8 cellular contexts compared by ENCODE assay signal in genomic region chr19:48836089-48837017, GRCh38. TPM values are rescaled to one million over a fixed set of nuclear protein-coding genes. Genes with fewer than 3 reads are reported as not detected.
DNase-seq lines count a peak whose midpoint lies in the region; ATAC-seq and TF ChIP-seq lines count a peak whose summit lies in the region.

Gene HSD17B14 (minus strand): TSS chr19:48836491. CDS start chr19:48836411, 80 bp downstream.

- DNase-seq in DMS 273 treated with DMSO at 0.1 percent for 48 hours (lab: John Stamatoyannopoulos, UW) (peak; percentile 43), Right ventricle myocardium superior (peak; percentile 47), progenitor cell of endocrine pancreas (ENCODE audit: low spot score, unreplicated experiment) (peak; percentile 33), HUDEP-2 (lab: John Stamatoyannopoulos, UW; ENCODE audit: unreplicated experiment in 76 of 76) (no peak)
- DNase-seq in activated T-helper 1 cell treated with anti-CD3 and anti-CD28 coated beads, Interleukin-12 subunit alpha, Interleukin-12 subunit beta, Interleukin-2, Interleukin-4 antibody, amounts not matched to agents 30 ng/mL and 10 ng/mL and 1 ng/mL, durations not matched to agents 14 hours and 24 hours and 36 hours (ENCODE audit: low spot score): no peak
- DNase-seq in activated CD4-positive, CD25-positive, alpha-beta regulatory T cell treated with anti-CD3 and anti-CD28 coated beads, Interleukin-2, amount 50 U/mL, for 72 hours: no peak

- H3K27me3 Mint-ChIP-seq in activated T-helper 1 cell treated with anti-CD3 and anti-CD28 coated beads, Interleukin-12 subunit alpha, Interleukin-12 subunit beta, Interleukin-2, Interleukin-4 antibody, amounts not matched to agents 30 ng/mL and 10 ng/mL and 1 ng/mL, durations not matched to agents 14 hours and 24 hours and 36 hours (ENCODE audit: insufficient read depth): peaks cover 7% of the 10 kb centered on the region
- no peaks in the 10 kb centered on the region for H3K27me3 Mint-ChIP-seq in progenitor cell of endocrine pancreas

- H3K4me1 Mint-ChIP-seq in activated T-helper 1 cell treated with anti-CD3 and anti-CD28 coated beads, Interleukin-12 subunit alpha, Interleukin-12 subunit beta, Interleukin-2, Interleukin-4 antibody, amounts not matched to agents 30 ng/mL and 10 ng/mL and 1 ng/mL, durations not matched to agents 14 hours and 24 hours and 36 hours (ENCODE audit: low read depth): peaks cover 23% of the 10 kb centered on the region
- H3K4me1 Mint-ChIP-seq in progenitor cell of endocrine pancreas (ENCODE audit: low read depth): peaks cover 15% of the 10 kb centered on the region

- peak; percentile 8 for ATAC-seq in HG03342 (IDR thresholded peaks at IDR 0.05; ENCODE audit: unreplicated experiment)
- peak; percentile 26 for ATAC-seq in Right ventricle myocardium superior (ENCODE audit: poor library complexity)
- ATAC-seq in GM19324 (IDR thresholded peaks at IDR 0.05; ENCODE audit: low FRiP score, unreplicated experiment): no peak

- H3K36me3 Mint-ChIP-seq in activated T-helper 1 cell treated with anti-CD3 and anti-CD28 coated beads, Interleukin-12 subunit alpha, Interleukin-12 subunit beta, Interleukin-2, Interleukin-4 antibody, amounts not matched to agents 30 ng/mL and 10 ng/mL and 1 ng/mL, durations not matched to agents 14 hours and 24 hours and 36 hours (ENCODE audit: low read depth): no peaks in the 10 kb centered on the region
- peaks cover 9% of the 10 kb centered on the region for H3K36me3 Mint-ChIP-seq in progenitor cell of endocrine pancreas (ENCODE audit: insufficient read depth)

- peak within 1 kb of the TSS; percentile 87 for H3K27ac Mint-ChIP-seq in activated T-helper 1 cell treated with anti-CD3 and anti-CD28 coated beads, Interleukin-12 subunit alpha, Interleukin-12 subunit beta, Interleukin-2, Interleukin-4 antibody, amounts not matched to agents 30 ng/mL and 10 ng/mL and 1 ng/mL, durations not matched to agents 14 hours and 24 hours and 36 hours
- H3K27ac Mint-ChIP-seq in progenitor cell of endocrine pancreas: peak within 1 kb of the TSS; percentile 98

- intact Hi-C loops in activated T-helper 1 cell treated with anti-CD3 and anti-CD28 coated beads, Interleukin-12 subunit alpha, Interleukin-12 subunit beta, Interleukin-2, Interleukin-4 antibody, amounts not matched to agents 30 ng/mL and 10 ng/mL and 1 ng/mL, durations not matched to agents 14 hours and 24 hours and 36 hours (cut with micrococcal nuclease): loop anchor here (2.0 kb wide), 1 partner anchor 98 kb away; no protein-coding TSS in a partner anchor
- intact Hi-C loops in Right ventricle myocardium superior (cut with DNase I): loop anchor here (1.0 kb wide), 1 partner anchor 42 kb away; no protein-coding TSS in a partner anchor

- H3K9me3 Mint-ChIP-seq in activated T-helper 1 cell treated with anti-CD3 and anti-CD28 coated beads, Interleukin-12 subunit alpha, Interleukin-12 subunit beta, Interleukin-2, Interleukin-4 antibody, amounts not matched to agents 30 ng/mL and 10 ng/mL and 1 ng/mL, durations not matched to agents 14 hours and 24 hours and 36 hours: no peaks in the 10 kb centered on the region
- no peaks in the 10 kb centered on the region for H3K9me3 Mint-ChIP-seq in progenitor cell of endocrine pancreas (ENCODE audit: low read depth)

- peak; percentile 5 for TF ChIP-seq CTCF in progenitor cell of endocrine pancreas (IDR thresholded peaks at IDR 0.05; ENCODE audit: unreplicated experiment)

- H3K4me3 Mint-ChIP-seq in activated T-helper 1 cell treated with anti-CD3 and anti-CD28 coated beads, Interleukin-12 subunit alpha, Interleukin-12 subunit beta, Interleukin-2, Interleukin-4 antibody, amounts not matched to agents 30 ng/mL and 10 ng/mL and 1 ng/mL, durations not matched to agents 14 hours and 24 hours and 36 hours: peak within 1 kb of the TSS; percentile 84
- H3K4me3 Mint-ChIP-seq in progenitor cell of endocrine pancreas (ENCODE audit: low read depth): peak within 1 kb of the TSS; percentile 84

RNA-seq across cellular contexts. Expression of gene HSD17B14, which starts in this region (rescaled TPM):
- total RNA-seq in activated T-helper 1 cell treated with anti-CD3 and anti-CD28 coated beads, Interleukin-12 subunit alpha, Interleukin-12 subunit beta, Interleukin-2, Interleukin-4 antibody, amounts not matched to agents 30 ng/mL and 10 ng/mL and 1 ng/mL, durations not matched to agents 14 hours and 24 hours and 36 hours: 0.57 and 0.64 TPM in 2 replicates
- total RNA-seq in Right ventricle myocardium superior (1.9 TPM), progenitor cell of endocrine pancreas (20.5 and 22.1 TPM in 2 replicates)

Comparison
In these comparisons a context has a peak if more than half of its experiments do, and no peak if none do; other contexts are left out.
1. DNase-seq: peak in DMS 273 treated with DMSO at 0.1 percent for 48 hours (single experiment), Right ventricle myocardium superior (single experiment) and progenitor cell of endocrine pancreas (single experiment); none in activated T-helper 1 cell treated with anti-CD3 and anti-CD28 coated beads, Interleukin-12 subunit alpha, Interleukin-12 subunit beta, Interleukin-2, Interleukin-4 antibody, amounts not matched to agents 30 ng/mL and 10 ng/mL and 1 ng/mL, durations not matched to agents 14 hours and 24 hours and 36 hours (single experiment), activated CD4-positive, CD25-positive, alpha-beta regulatory T cell treated with anti-CD3 and anti-CD28 coated beads, Interleukin-2, amount 50 U/mL, for 72 hours (single experiment) and HUDEP-2 (0 of 76).